1 cellular context compared by ENCODE assay signal in genomic region chr15:66588537-66588936, GRCh38.
TF ChIP-seq lines count a peak whose summit lies in the region.

No MANE protein-coding gene starts in this region.

TF ChIP-seq in GM23338, 12 proteins besides CTCF, POLR2A, EP300 and RAD21 (continued from another document):
- no peak for TF ChIP-seq ZNF462 (CRISPR knock-in tag; IDR thresholded peaks at IDR 0.05)
- no peak for TF ChIP-seq REST (IDR thresholded peaks at IDR 0.05; ENCODE audit: unreplicated experiment)
